Comparison of ENCODE assay signal across 1 cellular context in the genomic region with DNA sequence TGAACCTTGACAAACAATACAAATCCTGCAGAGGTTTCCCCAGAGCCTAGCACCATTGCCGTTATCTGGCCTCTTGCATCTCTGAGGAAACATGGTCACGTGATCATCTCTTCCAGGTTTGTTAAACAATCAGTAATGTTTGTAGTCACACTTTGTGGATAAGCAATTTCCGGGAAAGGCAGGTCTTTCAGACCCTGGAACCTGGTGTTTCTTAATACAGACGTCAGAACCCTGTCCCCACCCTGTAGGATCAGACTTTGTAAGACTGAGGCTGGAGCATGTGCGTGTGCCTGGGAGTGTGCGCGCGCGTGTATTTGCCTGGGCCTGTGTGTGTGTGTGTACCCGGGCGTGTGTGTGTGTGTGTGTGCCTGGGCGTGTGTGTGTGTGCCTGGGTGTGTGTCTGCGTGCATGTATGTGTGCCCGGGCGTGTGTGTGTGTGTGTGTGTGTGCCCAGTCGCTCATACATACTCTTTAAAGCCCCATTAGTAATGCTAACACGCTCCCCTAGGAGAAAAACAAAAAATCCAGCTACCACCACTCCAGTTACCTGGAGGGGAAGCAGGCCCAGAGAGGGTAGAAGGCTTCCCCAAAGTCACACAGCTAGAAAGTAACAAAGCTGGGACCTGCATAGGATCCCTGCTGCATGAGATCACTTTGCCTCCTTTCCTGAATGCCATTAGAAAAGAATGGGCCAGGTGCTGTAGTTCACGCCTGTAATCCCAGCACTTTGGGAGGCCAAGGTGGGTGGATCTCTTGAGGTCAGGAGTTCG.
TF ChIP-seq lines count a peak whose summit lies in the region.

No MANE protein-coding gene starts in this region.

TF ChIP-seq in GM23338, 12 proteins besides CTCF, POLR2A, EP300 and RAD21 (continued from another document):
- TF ChIP-seq ZNF462 (CRISPR knock-in tag; IDR thresholded peaks at IDR 0.05) (no peak), ZNF331 (CRISPR knock-in tag; IDR thresholded peaks at IDR 0.05; ENCODE audit: low read depth) (no peak), ZNF114 (CRISPR knock-in tag; IDR thresholded peaks at IDR 0.05) (no peak), STAT1 (IDR thresholded peaks at IDR 0.05; ENCODE audit: unreplicated experiment) (no peak), CREB1 (CRISPR knock-in tag; IDR thresholded peaks at IDR 0.05; ENCODE audit: low read depth) (no peak), EZH2phosphoT487 (IDR thresholded peaks at IDR 0.05; ENCODE audit: unreplicated experiment) (no peak)
